In genomic region chr14:52325126-52325525, GRCh38 we compare ENCODE assay signal across 9 cellular contexts. TPM values are rescaled to one million over a fixed set of nuclear protein-coding genes. Genes with fewer than 3 reads are reported as not detected.
A peak's percentile ranks its signal among the peaks of the same experiment; 100 is the strongest.
DNase-seq lines count a peak whose midpoint lies in the region; ATAC-seq, FAIRE-seq and TF ChIP-seq lines count a peak whose summit lies in the region.
"Had no signal": no experiment of that assay in that cellular context is flagged by ENCODE, and none has a peak within 500 bp of the region (broad histone marks: within the 10 kb centered on the region; RNA-seq: fewer than 3 reads in every experiment).

No MANE protein-coding gene starts in this region.

- H3K4me3 ChIP-seq in BLaER1 (no peak overlapping the region), coronary artery (no peak overlapping the region)
- H3K4me3 ChIP-seq: skin epidermis had no signal

- H3K4me1 Mint-ChIP-seq in T-cell = peaks cover 60 to 91% (median 62%) of the 10 kb centered on the region in 3 donors
- H3K4me1 Mint-ChIP-seq in naive thymus-derived CD8-positive, alpha-beta T cell = peaks cover 23 to 80% (median 37%) of the 10 kb centered on the region in 4 donors

- peaks cover 54% of the 10 kb centered on the region for H3K4me1 ChIP-seq in BLaER1

- H3K27ac ChIP-seq in BLaER1 = 0 out of 2 replicates have a peak overlapping the region, but pooled peaks have one; percentile 65
- no peak overlapping the region for H3K27ac ChIP-seq in coronary artery

- ATAC-seq in GM18909 (IDR thresholded peaks at IDR 0.05; ENCODE audit: poor library complexity, unreplicated experiment) (peak; percentile 98), HG03064 (IDR thresholded peaks at IDR 0.05; ENCODE audit: low read depth, unreplicated experiment) (peak; percentile 96), T-cell (replicated peaks in 1 of 4) (peak; percentile 63 to 92 (median 80))
- peak; percentile 51 to 65 for ATAC-seq in naive thymus-derived CD8-positive, alpha-beta T cell

- H3K27me3 ChIP-seq in BLaER1 = no peaks in the 10 kb centered on the region

- POLR2A ChIA-PET in T-cell (lab: Charles Lee) (no interaction called here), HEK293T (lab: Yijun Ruan, JAX) (no interaction called here)
- POLR2A ChIA-PET in naive thymus-derived CD8-positive, alpha-beta T cell (lab: Charles Lee) = interaction anchor here (1.1 kb wide), 1 partner anchor 11 kb away, joined by 3 read pairs; the partner anchor contains the start of gene PTGER2

- peak overlapping the region in 2 of 3 donors; percentile 4 to 55 for H3K4me3 Mint-ChIP-seq in T-cell
- H3K4me3 Mint-ChIP-seq in naive thymus-derived CD8-positive, alpha-beta T cell = peak overlapping the region in 2 of 10 donors; percentile 57 to 58

- DNase-seq in T-cell (peak in 2 of 34 experiments; percentile 10 to 14), coronary artery (ENCODE audit: low spot score) (no peak), HTR-8/SVneo (ENCODE audit: insufficient read length, low spot score) (no peak), HEK293T (ENCODE audit: extremely low spot score) (no peak)
- DNase-seq in naive thymus-derived CD8-positive, alpha-beta T cell = peak in 1 of 10 donors; percentile 21

- H3K4me2 ChIP-seq in BLaER1 = peak overlapping the region; percentile 78

- peaks cover 39% of the 10 kb centered on the region for H4K20me1 ChIP-seq in BLaER1

- H3K36me3 ChIP-seq in BLaER1 = peaks cover 66% of the 10 kb centered on the region

- H3K27me3 Mint-ChIP-seq in T-cell = no peaks in the 10 kb centered on the region
- no peaks in the 10 kb centered on the region for H3K27me3 Mint-ChIP-seq in naive thymus-derived CD8-positive, alpha-beta T cell

- peaks cover 8 to 19% (median 8%) of the 10 kb centered on the region in 3 donors for H3K9me3 Mint-ChIP-seq in T-cell
- H3K9me3 Mint-ChIP-seq in naive thymus-derived CD8-positive, alpha-beta T cell = peaks cover 0 to 31% (median 14%) of the 10 kb centered on the region in 9 donors

- peak overlapping the region; percentile 78 to 79 for H3K27ac Mint-ChIP-seq in T-cell
- peak overlapping the region in 5 of 10 donors; percentile 11 to 80 (median 52) for H3K27ac Mint-ChIP-seq in naive thymus-derived CD8-positive, alpha-beta T cell

- CTCF ChIA-PET in T-cell (lab: Charles Lee) (no interaction called here), HEK293T (lab: Yijun Ruan, JAX) (no interaction called here)

- peaks cover 69% of the 10 kb centered on the region for H3K36me3 Mint-ChIP-seq in T-cell
- peaks cover 25 to 42% (median 33%) of the 10 kb centered on the region in 3 donors for H3K36me3 Mint-ChIP-seq in naive thymus-derived CD8-positive, alpha-beta T cell

- no peak overlapping the region for H3K9ac ChIP-seq in BLaER1

- FAIRE-seq in HTR-8/SVneo (lab: Jason Lieb, UNC) = no peak

- TF ChIP-seq CTCF in coronary artery (IDR thresholded peaks at IDR 0.05) = no peak

- H3K9me3 ChIP-seq in BLaER1 = peaks cover 49% of the 10 kb centered on the region

TF ChIP-seq in HEK293T, 16 proteins besides CTCF, POLR2A, EP300 and RAD21:
- no peak for TF ChIP-seq LEF1 (IDR thresholded peaks at IDR 0.05; ENCODE audit: borderline replicate concordance)
- no peak for TF ChIP-seq PKNOX1 (IDR thresholded peaks at IDR 0.05)
- no peak for TF ChIP-seq SUZ12 (IDR thresholded peaks at IDR 0.05)
- TF ChIP-seq ARNT (IDR thresholded peaks at IDR 0.05) = no peak
- no peak for TF ChIP-seq BHLHE40 (IDR thresholded peaks at IDR 0.05; ENCODE audit: borderline replicate concordance)
- TF ChIP-seq NFRKB (IDR thresholded peaks at IDR 0.05) = no peak
- no peak for TF ChIP-seq HDGF (IDR thresholded peaks at IDR 0.05; ENCODE audit: borderline replicate concordance)
- TF ChIP-seq L3MBTL2 (conservative IDR thresholded peaks at IDR 0.05) = no peak
- TF ChIP-seq FOXM1 (IDR thresholded peaks at IDR 0.05; ENCODE audit: borderline replicate concordance) = no peak
- no peak for TF ChIP-seq FOXK2 (IDR thresholded peaks at IDR 0.05)
- TF ChIP-seq ELF4 (IDR thresholded peaks at IDR 0.05) = no peak
- no peak for TF ChIP-seq FOXA1 (IDR thresholded peaks at IDR 0.05)
- TF ChIP-seq ZNF384 (IDR thresholded peaks at IDR 0.05) = no peak
- TF ChIP-seq TARDBP (IDR thresholded peaks at IDR 0.05) = no peak
- TF ChIP-seq SP1 (IDR thresholded peaks at IDR 0.05) = no peak
- no peak for TF ChIP-seq CTBP1 (IDR thresholded peaks at IDR 0.05; ENCODE audit: borderline replicate concordance)

RNA-seq across cellular contexts. Expression of gene PTGER2, which starts 11.0 kb away (rescaled TPM):
- 10 to 100 TPM; 38.8 to 68.0 (median 54.7) TPM for total RNA-seq in T-cell
- total RNA-seq in naive thymus-derived CD8-positive, alpha-beta T cell = 1 to 10 TPM; 2.9 to 3.2 TPM
- 100 to 1,000 TPM in 1 of 3 donors, 10 to 100 TPM in 2; 58.7 to 114 (median 91.2) TPM for polyA plus RNA-seq in naive thymus-derived CD8-positive, alpha-beta T cell

RNA-seq across cellular contexts. Expression of gene PTGDR, which starts 57.6 kb away (rescaled TPM):
- 1 to 10 TPM; 1.8 to 8.9 (median 5.2) TPM for total RNA-seq in T-cell
- total RNA-seq in naive thymus-derived CD8-positive, alpha-beta T cell = under 1 TPM; 0.38 to 0.57 TPM
- polyA plus RNA-seq in naive thymus-derived CD8-positive, alpha-beta T cell = 10 to 100 TPM in 1 of 3 donors, under 1 TPM in 2; 0.70 to 11.6 (median 0.74) TPM

Comparison
In these comparisons a context has a peak if more than half of its experiments do, and no peak if none do; other contexts are left out.
1. RNA of gene PTGER2, which starts 11.0 kb away (total RNA-seq): 38.8 to 68.0 TPM in T-cell; 2.9 to 3.2 TPM in naive thymus-derived CD8-positive, alpha-beta T cell; every median in the first group is over 4 times any median in the second.
2. Peak in every context shown above with its lines, with median percentiles within 50 percentile points of each other: ATAC-seq.